ENCODE assay signal across 9 cellular contexts in the genomic region with DNA sequence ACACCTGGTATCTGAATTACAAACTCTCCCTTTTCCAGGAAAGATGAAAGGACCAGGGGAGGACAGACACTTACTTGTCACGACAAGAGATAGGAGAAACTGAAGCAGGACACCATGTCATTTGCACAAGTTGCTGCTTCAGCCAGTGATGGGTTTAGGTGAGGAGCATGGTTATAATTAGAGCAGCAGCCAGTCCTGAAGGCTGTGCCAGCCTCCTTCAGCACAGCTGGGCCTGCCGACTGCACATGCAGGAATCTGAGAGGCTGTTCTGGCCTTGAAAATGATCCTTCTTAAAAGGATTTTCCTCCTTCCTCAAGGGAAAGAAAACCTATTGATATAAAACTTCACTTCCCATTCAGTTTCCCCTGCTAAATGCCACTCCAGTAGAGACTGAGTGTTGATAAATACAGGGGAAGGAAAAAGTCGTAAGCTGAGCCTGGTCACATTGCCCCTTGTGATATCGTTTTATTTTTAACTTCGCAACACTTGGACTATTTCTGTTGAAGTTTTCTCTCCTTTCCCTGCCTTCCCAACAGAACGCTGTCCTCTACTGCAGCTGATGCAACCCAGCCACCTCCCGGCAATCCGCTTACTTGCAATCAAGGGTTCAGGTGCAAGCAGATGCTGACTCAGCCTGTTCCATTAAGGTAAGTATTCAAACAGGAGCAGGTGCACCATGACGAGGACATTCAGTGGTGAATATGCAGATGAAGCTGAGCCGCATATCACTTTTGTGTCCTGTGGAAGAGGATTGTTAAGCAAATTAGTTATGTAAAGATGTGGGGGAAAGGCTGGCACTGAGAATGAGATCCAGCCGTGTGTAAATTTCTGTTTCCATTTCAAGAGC.
DNase-seq lines count a peak whose midpoint lies in the region; ATAC-seq and TF ChIP-seq lines count a peak whose summit lies in the region.
"Had no signal": no experiment of that assay in that cellular context is flagged by ENCODE, and none has a peak within 500 bp of the region (broad histone marks: within the 10 kb centered on the region; RNA-seq: fewer than 3 reads in every experiment).

A gene with protein sequence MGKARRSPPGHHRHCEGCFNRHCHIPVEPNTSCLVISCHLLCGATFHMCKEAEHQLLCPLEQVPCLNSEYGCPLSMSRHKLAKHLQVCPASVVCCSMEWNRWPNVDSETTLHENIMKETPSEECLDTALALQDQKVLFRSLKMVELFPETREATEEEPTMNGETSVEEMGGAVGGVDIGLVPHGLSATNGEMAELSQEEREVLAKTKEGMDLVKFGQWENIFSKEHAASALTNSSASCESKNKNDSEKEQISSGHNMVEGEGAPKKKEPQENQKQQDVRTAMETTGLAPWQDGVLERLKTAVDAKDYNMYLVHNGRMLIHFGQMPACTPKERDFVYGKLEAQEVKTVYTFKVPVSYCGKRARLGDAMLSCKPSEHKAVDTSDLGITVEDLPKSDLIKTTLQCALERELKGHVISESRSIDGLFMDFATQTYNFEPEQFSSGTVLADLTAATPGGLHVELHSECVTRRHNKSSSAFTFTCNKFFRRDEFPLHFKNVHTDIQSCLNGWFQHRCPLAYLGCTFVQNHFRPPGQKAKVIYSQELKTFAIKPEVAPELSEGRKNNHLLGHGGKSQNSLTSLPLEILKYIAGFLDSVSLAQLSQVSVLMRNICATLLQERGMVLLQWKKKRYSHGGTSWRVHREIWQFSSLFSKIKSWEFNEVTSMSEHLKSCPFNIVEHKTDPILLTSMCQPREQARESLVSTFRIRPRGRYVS (plus strand): TSS at position 524 of the 847 bp plus-strand sequence. CDS start 27,197 bp downstream, outside the sequence.

- no peak within 1 kb of the TSS for H3K4me3 ChIP-seq in epithelial cell of esophagus (ENCODE audit: low read length)

- intact Hi-C loops in posterior cingulate gyrus (cut with DNase I): no loop called here

- H3K36me3 Mint-ChIP-seq in stimulated activated effector memory CD8-positive, alpha-beta T cell treated with anti-CD3 and anti-CD28 coated beads, Interleukin-12 subunit alpha, Interleukin-12 subunit beta, amount 100 ng/mL, for 72 hours: no peaks in the 10 kb centered on the region

- ATAC-seq in GM21390 (IDR thresholded peaks at IDR 0.05; ENCODE audit: unreplicated experiment): peak; percentile 84
- ATAC-seq in stimulated activated effector memory CD8-positive, alpha-beta T cell treated with anti-CD3 and anti-CD28 coated beads, Interleukin-12 subunit alpha, Interleukin-12 subunit beta, amount 100 ng/mL, for 72 hours: no peak
- ATAC-seq: activated T-cell treated with anti-CD3 and anti-CD28 coated beads, Interleukin-2, amount 50 U/mL, for 4 hours had no signal

- no peak within 1 kb of the TSS for H3K27ac Mint-ChIP-seq in stimulated activated effector memory CD8-positive, alpha-beta T cell treated with anti-CD3 and anti-CD28 coated beads, Interleukin-12 subunit alpha, Interleukin-12 subunit beta, amount 100 ng/mL, for 72 hours

- no peaks in the 10 kb centered on the region for H3K4me1 Mint-ChIP-seq in stimulated activated effector memory CD8-positive, alpha-beta T cell treated with anti-CD3 and anti-CD28 coated beads, Interleukin-12 subunit alpha, Interleukin-12 subunit beta, amount 100 ng/mL, for 72 hours

- no peak within 1 kb of the TSS for H3K4me3 Mint-ChIP-seq in stimulated activated effector memory CD8-positive, alpha-beta T cell treated with anti-CD3 and anti-CD28 coated beads, Interleukin-12 subunit alpha, Interleukin-12 subunit beta, amount 100 ng/mL, for 72 hours
- H3K4me3 Mint-ChIP-seq: activated T-cell treated with anti-CD3 and anti-CD28 coated beads, Interleukin-2, amount 50 U/mL, for 4 hours had no signal

- TF ChIP-seq CTCF in epithelial cell of esophagus (IDR thresholded peaks at IDR 0.05; ENCODE audit: insufficient read depth, low read depth, low read length, missing control alignments): peak; percentile 32

- DNase-seq in NCI-H187 treated with DMSO at 0.1 percent for 48 hours (lab: John Stamatoyannopoulos, UW) (peak; percentile 63), epithelial cell of esophagus (ENCODE audit: low read depth) (peak; percentile 63), posterior cingulate gyrus (peak in 8 of 10 donors; percentile 11 to 90 (median 52)), T-helper 1 cell (no peak), HuH-7 (ENCODE audit: low spot score) (no peak), SIG-M5 treated with dmso at 0.1 percent for 504 hours (lab: John Stamatoyannopoulos, UW; ENCODE audit: unreplicated experiment) (no peak)
- DNase-seq in stimulated activated effector memory CD8-positive, alpha-beta T cell treated with anti-CD3 and anti-CD28 coated beads, Interleukin-12 subunit alpha, Interleukin-12 subunit beta, amount 100 ng/mL, for 72 hours (ENCODE audit: low spot score in 2 of 2): no peak
- DNase-seq: activated T-cell treated with anti-CD3 and anti-CD28 coated beads, Interleukin-2, amount 50 U/mL, for 4 hours had no signal

- no peaks in the 10 kb centered on the region for H3K9me3 Mint-ChIP-seq in stimulated activated effector memory CD8-positive, alpha-beta T cell treated with anti-CD3 and anti-CD28 coated beads, Interleukin-12 subunit alpha, Interleukin-12 subunit beta, amount 100 ng/mL, for 72 hours
- H3K9me3 Mint-ChIP-seq: activated T-cell treated with anti-CD3 and anti-CD28 coated beads, Interleukin-2, amount 50 U/mL, for 4 hours had no signal

Comparison
In these comparisons a context has a peak if more than half of its experiments do, and no peak if none do; other contexts are left out.
1. DNase-seq: peak in NCI-H187 treated with DMSO at 0.1 percent for 48 hours (single experiment), epithelial cell of esophagus (single experiment) and posterior cingulate gyrus (8 of 10); none in stimulated activated effector memory CD8-positive, alpha-beta T cell treated with anti-CD3 and anti-CD28 coated beads, Interleukin-12 subunit alpha, Interleukin-12 subunit beta, amount 100 ng/mL, for 72 hours (0 of 2), T-helper 1 cell (0 of 5), HuH-7 (single experiment) and SIG-M5 treated with dmso at 0.1 percent for 504 hours (single experiment).